9 cellular contexts compared by ENCODE assay signal in the genomic region with DNA sequence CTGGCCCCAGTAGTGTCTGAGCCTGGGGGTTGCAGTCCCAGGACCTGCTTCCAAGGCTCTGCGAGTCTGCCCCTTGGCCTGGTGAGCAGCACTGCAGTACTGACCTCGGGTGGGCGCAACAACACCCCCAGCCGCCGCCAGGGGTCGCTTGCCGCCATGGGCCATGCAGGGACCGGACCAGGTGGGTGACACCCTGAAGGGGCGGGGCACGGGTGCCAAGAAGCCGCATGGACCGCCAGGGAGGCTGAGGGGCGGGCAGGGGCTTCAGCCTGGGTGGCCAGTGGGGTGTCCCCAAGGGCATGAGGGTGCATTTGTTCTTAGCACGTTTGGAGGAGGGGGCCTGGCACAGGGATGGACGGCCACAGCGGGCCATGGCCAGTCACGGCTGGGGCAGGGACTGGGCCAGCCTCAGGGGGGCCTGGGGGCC. TPM values are rescaled to one million over a fixed set of nuclear protein-coding genes. Genes with fewer than 3 reads are reported as not detected.
DNase-seq lines count a peak whose midpoint lies in the region; ATAC-seq and TF ChIP-seq lines count a peak whose summit lies in the region.
"Had no signal": no experiment of that assay in that cellular context is flagged by ENCODE, and none has a peak within 500 bp of the region (broad histone marks: within the 10 kb centered on the region; RNA-seq: fewer than 3 reads in every experiment).

No MANE protein-coding gene starts in this region.

- no peaks in the 10 kb centered on the region for H3K9me2 ChIP-seq in SK-N-SH

- H3K4me1 ChIP-seq in HUES64 (ENCODE audit: insufficient read depth, low read length) = no peaks in the 10 kb centered on the region
- H3K4me1 ChIP-seq in SK-N-SH (ENCODE audit: control insufficient read depth in 1 of 2, insufficient read depth in 2 of 2, low read depth in 1 of 2, low read length in 1 of 2) = peaks cover 0 to 7% of the 10 kb centered on the region in 2 experiments; a peak in 1 of 4 replicates

- H3K27me3 ChIP-seq in HUES64 (ENCODE audit: insufficient read depth, low read length) (peaks cover 5% of the 10 kb centered on the region; the same call in 1 of the 2 replicates), SK-N-SH (ENCODE audit: insufficient read depth) (no peaks in the 10 kb centered on the region)

- H3K4me3 ChIP-seq in HUES64 (ENCODE audit: low read length) = no peak overlapping the region
- H3K4me3 ChIP-seq in SK-N-SH (ENCODE audit: low read depth in 2 of 2, low read length in 1 of 2) = no peak overlapping the region; a peak in 1 of 4 replicates

- no peak for TF ChIP-seq EP300 in SK-N-SH (IDR thresholded peaks at IDR 0.05; ENCODE audit: borderline replicate concordance in 1 of 2, low read depth in 1 of 2, low read length in 1 of 2)

- H3K27ac ChIP-seq in HUES64 (ENCODE audit: low read depth, low read length) (peak overlapping the region; percentile 58; the same call in 1 of the 2 replicates), SK-N-SH (ENCODE audit: low read depth in 2 of 2, low read length in 1 of 2) (no peak overlapping the region)
- H3K27ac ChIP-seq: epithelial cell of prostate had no signal

- CTCF ChIA-PET in SK-N-SH (lab: Yijun Ruan, JAX) = interaction anchor here (0.8 to 5.1 kb wide), 16 partner anchors 8 to 417 kb away, joined by 3 to 166 read pairs (median 10); a partner anchor contains a TSS

- peak; percentile 69 for TF ChIP-seq RAD21 in SK-N-SH (IDR thresholded peaks at IDR 0.05; ENCODE audit: low read length)

- 27% methylated on average over 17 of the region's 17 CpGs for WGBS in HUES64
- 35% methylated on average over 9 of the region's 17 CpGs for WGBS in SK-N-SH (ENCODE audit: low lambda C conversion rate)

- in situ Hi-C loops in GM13977 (cut with MboI; ENCODE audit: low pct_unique_long_range_greater_than_20kb, low sequenced_read_pairs, unreplicated experiment) = loop anchor here (25.0 kb wide), 1 partner anchor 441 kb away; no protein-coding TSS in a partner anchor

- peaks cover 40% of the 10 kb centered on the region for H3K36me3 ChIP-seq in HUES64 (ENCODE audit: insufficient read depth, low read length)
- H3K36me3 ChIP-seq in SK-N-SH (replicated peaks in 1 of 2; ENCODE audit: control insufficient read depth in 1 of 2, insufficient read depth in 2 of 2, low read length in 1 of 2) = peaks cover 4 to 7% of the 10 kb centered on the region in 2 experiments

- peak; percentile 55 for ATAC-seq in sciatic nerve
- ATAC-seq in HG03108 (IDR thresholded peaks at IDR 0.05; ENCODE audit: unreplicated experiment) = no peak

- H2AFZ ChIP-seq in SK-N-SH (ENCODE audit: low read depth) = no peak overlapping the region

- intact Hi-C loops in cardiac septum (cut with DNase I) (loop anchor here (2.0 kb wide), 1 partner anchor 153 kb away; no protein-coding TSS in a partner anchor), sciatic nerve (cut with DNase I) (loop anchor here (5.0 kb wide), 1 partner anchor 156 kb away; no protein-coding TSS in a partner anchor)

- POLR2A ChIA-PET in SK-N-SH (lab: Yijun Ruan, JAX) = no interaction called here

- peaks cover 3% of the 10 kb centered on the region for H3F3A ChIP-seq in SK-N-SH (replicated peaks; ENCODE audit: insufficient read depth)

- DNase-seq in GM13977 (ENCODE audit: low spot score) (peak; percentile 89), SK-N-SH (peak; percentile 96), cardiac septum (ENCODE audit: low spot score) (peak; percentile 83), sciatic nerve (ENCODE audit: low spot score) (peak; percentile 84), DMS153 (lab: John Stamatoyannopoulos, UW) (no peak)
- DNase-seq in activated naive CD4-positive, alpha-beta T cell (lab: John Stamatoyannopoulos, UW) = peak; percentile 39 to 73 (median 65)

- no peaks in the 10 kb centered on the region for H3K9me3 ChIP-seq in HUES64 (ENCODE audit: insufficient read depth, low read depth, low read length)
- H3K9me3 ChIP-seq in SK-N-SH = no peaks in the 10 kb centered on the region

- TF ChIP-seq CTCF in GM13977 (IDR thresholded peaks at IDR 0.05; ENCODE audit: extremely low read depth, insufficient read depth, missing control alignments) = peak; percentile 86
- peak; percentile 79 for TF ChIP-seq CTCF in SK-N-SH (IDR thresholded peaks at IDR 0.05)

- no peaks in the 10 kb centered on the region for H3K79me2 ChIP-seq in SK-N-SH (ENCODE audit: insufficient read depth)

- H3K4me2 ChIP-seq in SK-N-SH = no peak overlapping the region

- H3K9ac ChIP-seq in HUES64 (ENCODE audit: low read depth, low read length) = no peak overlapping the region
- H3K9ac ChIP-seq in SK-N-SH = no peak overlapping the region

- H4K20me1 ChIP-seq in SK-N-SH (ENCODE audit: insufficient read depth) = 0 out of 2 replicates have a peak, but pooled peaks cover 3% of the 10 kb centered on the region

TF ChIP-seq in SK-N-SH, 30 proteins besides CTCF, POLR2A, EP300 and RAD21:
- TF ChIP-seq, protein P1, sequence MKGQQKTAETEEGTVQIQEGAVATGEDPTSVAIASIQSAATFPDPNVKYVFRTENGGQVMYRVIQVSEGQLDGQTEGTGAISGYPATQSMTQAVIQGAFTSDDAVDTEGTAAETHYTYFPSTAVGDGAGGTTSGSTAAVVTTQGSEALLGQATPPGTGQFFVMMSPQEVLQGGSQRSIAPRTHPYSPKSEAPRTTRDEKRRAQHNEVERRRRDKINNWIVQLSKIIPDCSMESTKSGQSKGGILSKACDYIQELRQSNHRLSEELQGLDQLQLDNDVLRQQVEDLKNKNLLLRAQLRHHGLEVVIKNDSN (IDR thresholded peaks at IDR 0.05; ENCODE audit: borderline replicate concordance, low read depth) = no peak
- TF ChIP-seq, protein P2, sequence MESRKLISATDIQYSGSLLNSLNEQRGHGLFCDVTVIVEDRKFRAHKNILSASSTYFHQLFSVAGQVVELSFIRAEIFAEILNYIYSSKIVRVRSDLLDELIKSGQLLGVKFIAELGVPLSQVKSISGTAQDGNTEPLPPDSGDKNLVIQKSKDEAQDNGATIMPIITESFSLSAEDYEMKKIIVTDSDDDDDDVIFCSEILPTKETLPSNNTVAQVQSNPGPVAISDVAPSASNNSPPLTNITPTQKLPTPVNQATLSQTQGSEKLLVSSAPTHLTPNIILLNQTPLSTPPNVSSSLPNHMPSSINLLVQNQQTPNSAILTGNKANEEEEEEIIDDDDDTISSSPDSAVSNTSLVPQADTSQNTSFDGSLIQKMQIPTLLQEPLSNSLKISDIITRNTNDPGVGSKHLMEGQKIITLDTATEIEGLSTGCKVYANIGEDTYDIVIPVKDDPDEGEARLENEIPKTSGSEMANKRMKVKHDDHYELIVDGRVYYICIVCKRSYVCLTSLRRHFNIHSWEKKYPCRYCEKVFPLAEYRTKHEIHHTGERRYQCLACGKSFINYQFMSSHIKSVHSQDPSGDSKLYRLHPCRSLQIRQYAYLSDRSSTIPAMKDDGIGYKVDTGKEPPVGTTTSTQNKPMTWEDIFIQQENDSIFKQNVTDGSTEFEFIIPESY (IDR thresholded peaks at IDR 0.05; ENCODE audit: borderline replicate concordance, low read depth) = no peak
- no peak for TF ChIP-seq GATA2 (CRISPR knock-in tag; IDR thresholded peaks at IDR 0.05)
- TF ChIP-seq GABPA (IDR thresholded peaks at IDR 0.05; ENCODE audit: low read depth) = no peak
- TF ChIP-seq SMC3 (IDR thresholded peaks at IDR 0.05; ENCODE audit: low read depth, low read length) = peak; percentile 85
- TF ChIP-seq MXI1 (IDR thresholded peaks at IDR 0.05; ENCODE audit: low read depth, low read length) = peak; percentile 62; the same call in 1 of the 2 replicates
- no peak for TF ChIP-seq YY1 (IDR thresholded peaks at IDR 0.05; ENCODE audit: low read depth)
- no peak for TF ChIP-seq TCF12 (IDR thresholded peaks at IDR 0.05)
- no peak for TF ChIP-seq FOXM1 (IDR thresholded peaks at IDR 0.05; ENCODE audit: low read depth)
- TF ChIP-seq CHD2 (IDR thresholded peaks at IDR 0.05; ENCODE audit: low read length, partially characterized antibody) = no peak
- TF ChIP-seq, protein P3, sequence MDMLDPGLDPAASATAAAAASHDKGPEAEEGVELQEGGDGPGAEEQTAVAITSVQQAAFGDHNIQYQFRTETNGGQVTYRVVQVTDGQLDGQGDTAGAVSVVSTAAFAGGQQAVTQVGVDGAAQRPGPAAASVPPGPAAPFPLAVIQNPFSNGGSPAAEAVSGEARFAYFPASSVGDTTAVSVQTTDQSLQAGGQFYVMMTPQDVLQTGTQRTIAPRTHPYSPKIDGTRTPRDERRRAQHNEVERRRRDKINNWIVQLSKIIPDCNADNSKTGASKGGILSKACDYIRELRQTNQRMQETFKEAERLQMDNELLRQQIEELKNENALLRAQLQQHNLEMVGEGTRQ (IDR thresholded peaks at IDR 0.05; ENCODE audit: borderline replicate concordance, low read depth, low read length) = no peak

RNA-seq across cellular contexts. Expression of a gene that starts 25.0 kb away (rescaled TPM):
- 127 TPM for polyA plus RNA-seq in HUES64 (2013, experiment 1 of 2)
- polyA plus RNA-seq in HUES64 (2013, experiment 2 of 2) = 124 TPM
- polyA plus RNA-seq in SK-N-SH (2012; rRNA removed) = 29.2 and 49.5 TPM in 2 replicates
- 24.5 and 30.6 TPM in 2 replicates for polyA plus RNA-seq in SK-N-SH (2012; cell fraction: cytosol; rRNA removed)
- polyA plus RNA-seq in SK-N-SH (2012; cell fraction: nucleus; rRNA removed) = 89.9 and 151 TPM in 2 replicates
- total RNA-seq in cardiac septum (4.1 TPM), sciatic nerve (9.9 TPM)

RNA-seq across cellular contexts. Expression of a gene that starts 25.2 kb away (rescaled TPM):
- 19.0 TPM for polyA plus RNA-seq in HUES64 (2013, experiment 1 of 2)
- 22.5 TPM for polyA plus RNA-seq in HUES64 (2013, experiment 2 of 2)
- polyA plus RNA-seq in SK-N-SH (2012; rRNA removed) = 36.5 and 43.9 TPM in 2 replicates
- polyA plus RNA-seq in SK-N-SH (2012; cell fraction: cytosol; rRNA removed) = 16.4 and 29.5 TPM in 2 replicates
- polyA plus RNA-seq in SK-N-SH (2012; cell fraction: nucleus; rRNA removed) = 68.2 and 69.8 TPM in 2 replicates
- total RNA-seq in cardiac septum (38.1 TPM), sciatic nerve (24.1 TPM)

RNA-seq across cellular contexts. Expression of a gene that starts 34.2 kb away (rescaled TPM):
- 52.1 TPM for polyA plus RNA-seq in HUES64 (2013, experiment 1 of 2)
- 51.7 TPM for polyA plus RNA-seq in HUES64 (2013, experiment 2 of 2)
- 51.5 and 64.3 TPM in 2 replicates for polyA plus RNA-seq in SK-N-SH (2012; rRNA removed)
- polyA plus RNA-seq in SK-N-SH (2012; cell fraction: cytosol; rRNA removed) = 69.5 and 78.4 TPM in 2 replicates
- 30.8 and 40.1 TPM in 2 replicates for polyA plus RNA-seq in SK-N-SH (2012; cell fraction: nucleus; rRNA removed)
- 12.1 TPM for total RNA-seq in cardiac septum
- total RNA-seq in sciatic nerve = 23.2 TPM

RNA-seq across cellular contexts. Expression of a gene that starts 46.8 kb away (rescaled TPM):
- polyA plus RNA-seq in HUES64 (2013, experiment 1 of 2) = 20.2 TPM
- 20.2 TPM for polyA plus RNA-seq in HUES64 (2013, experiment 2 of 2)
- polyA plus RNA-seq in SK-N-SH (2012; rRNA removed) = 0.62 and 1.1 TPM in 2 replicates
- 0.37 and 0.69 TPM in 2 replicates for polyA plus RNA-seq in SK-N-SH (2012; cell fraction: cytosol; rRNA removed)
- 2.3 and 2.7 TPM in 2 replicates for polyA plus RNA-seq in SK-N-SH (2012; cell fraction: nucleus; rRNA removed)
- total RNA-seq in cardiac septum = 4.7 TPM
- 5.4 TPM for total RNA-seq in sciatic nerve
